ENCODE assay signal across 19 cellular contexts in genomic region chr6:52568320-52568719, GRCh38. TPM values are rescaled to one million over a fixed set of nuclear protein-coding genes. Genes with fewer than 3 reads are reported as not detected.
DNase-seq lines count a peak whose midpoint lies in the region; ATAC-seq and TF ChIP-seq lines count a peak whose summit lies in the region.
"Had no signal": no experiment of that assay in that cellular context is flagged by ENCODE, and none has a peak within 500 bp of the region (broad histone marks: within the 10 kb centered on the region; RNA-seq: fewer than 3 reads in every experiment).

No MANE protein-coding gene starts in this region.

- no peak for TF ChIP-seq CTCF in coronary artery (IDR thresholded peaks at IDR 0.05)

- ATAC-seq in left ventricle myocardium superior: peak; percentile 5
- no peak for ATAC-seq in GM18909 (IDR thresholded peaks at IDR 0.05; ENCODE audit: poor library complexity, unreplicated experiment)
- no peak for ATAC-seq in GM18907 (IDR thresholded peaks at IDR 0.05; ENCODE audit: unreplicated experiment)
- ATAC-seq: activated CD4-positive, CD25-positive, alpha-beta regulatory T cell treated with anti-CD3 and anti-CD28 coated beads, Interleukin-2, amount 50 U/mL, for 24 hours; stimulated activated naive CD8-positive, alpha-beta T cell treated with anti-CD3 and anti-CD28 coated beads, Interleukin-15, Interleukin-2, amounts not matched to agents 100 U/mL and 50 U/mL, for 24 hours had no signal

- no peaks in the 10 kb centered on the region for H3K27me3 ChIP-seq in adipocyte (replicated peaks; ENCODE audit: control insufficient read depth, insufficient read depth, low read length)
- H3K27me3 ChIP-seq: SJSA1 had no signal

- H3K4me3 ChIP-seq in adipocyte (ENCODE audit: low read length): peak overlapping the region; percentile 22
- H3K4me3 ChIP-seq in coronary artery: no peak overlapping the region
- H3K4me3 ChIP-seq: SJSA1 had no signal

- peak overlapping the region in 1 of 2 donors; percentile 83 for H3K27ac ChIP-seq in coronary artery
- H3K27ac ChIP-seq: epithelial cell of prostate, SJSA1 had no signal

- DNase-seq in EH (ENCODE audit: low read depth) (peak; percentile 56), adipocyte (ENCODE audit: low read depth) (no peak), left ventricle myocardium superior (no peak), pulmonary artery endothelial cell (ENCODE audit: low read depth, low spot score) (peak; percentile 94), coronary artery (ENCODE audit: low spot score) (no peak), NAMALWA (ENCODE audit: low spot score) (no peak)
- DNase-seq: amniotic stem cell; CD4-positive, alpha-beta T cell; DND-41; GOT3; KG1; NCI-H1417; posterior cingulate gyrus; stimulated activated naive CD8-positive, alpha-beta T cell treated with anti-CD3 and anti-CD28 coated beads, Interleukin-15, Interleukin-2, amounts not matched to agents 100 U/mL and 50 U/mL, for 24 hours had no signal

- H3K36me3 ChIP-seq in adipocyte (ENCODE audit: control insufficient read depth, insufficient read depth, low read length, severe bottlenecking): peaks cover 9% of the 10 kb centered on the region

- intact Hi-C loops in left ventricle myocardium superior (cut with micrococcal nuclease): no loop called here

- H3K9me3 ChIP-seq in adipocyte (ENCODE audit: control insufficient read depth, low read length): no peaks in the 10 kb centered on the region
- H3K9me3 ChIP-seq: SJSA1 had no signal

- H3K4me1 ChIP-seq in adipocyte (ENCODE audit: control insufficient read depth, insufficient read depth, low read length): peaks cover 79% of the 10 kb centered on the region

- peak overlapping the region; percentile 61 for H3K9ac ChIP-seq in adipocyte (ENCODE audit: low read length)

RNA-seq across cellular contexts. Expression of gene TRAM2, which starts 8.5 kb away (rescaled TPM):
- total RNA-seq in left ventricle myocardium superior (10.4 TPM), pulmonary artery endothelial cell (61.2 and 81.8 TPM in 2 replicates)

Comparison
In these comparisons a context has a peak if more than half of its experiments do, and no peak if none do; other contexts are left out.
1. DNase-seq: peak in EH (single experiment) and pulmonary artery endothelial cell (single experiment); none in adipocyte (single experiment), left ventricle myocardium superior (single experiment), coronary artery (single experiment) and NAMALWA (single experiment).